In genomic region chr12:13654456-13654855, GRCh38 we compare ENCODE assay signal across 28 cellular contexts.
"Had no signal": no experiment of that assay in that cellular context is flagged by ENCODE, and none has a peak within 500 bp of the region (broad histone marks: within the 10 kb centered on the region; RNA-seq: fewer than 3 reads in every experiment).

No MANE protein-coding gene starts in this region.

- DNase-seq: natural killer cell; occipital lobe; ovary; posterior cingulate gyrus; psoas muscle; right cardiac atrium; spleen; stimulated activated CD4-positive, alpha-beta T cell treated with anti-CD3 and anti-CD28 coated beads, Interleukin-12 subunit alpha, Interleukin-12 subunit beta, amount 100 ng/mL, for 4 hours; stimulated activated CD4-positive, alpha-beta T cell treated with anti-CD3 and anti-CD28 coated beads, Interleukin-1b, Interleukin-23, amount 100 ng/mL, for 48 hours; stimulated activated CD4-positive, alpha-beta T cell treated with anti-CD3 and anti-CD28 coated beads, Interleukin-4, amount 100 ng/mL, for 1 hour; stimulated activated CD4-positive, alpha-beta T cell treated with anti-CD3 and anti-CD28 coated beads, Interleukin-4, amount 100 ng/mL, for 4 hours; stimulated activated CD8-positive, alpha-beta memory T cell treated with anti-CD3 and anti-CD28 coated beads, Interleukin-4, amount 100 ng/mL, for 48 hours; stimulated activated naive CD4-positive, alpha-beta T cell; stimulated activated naive CD8-positive, alpha-beta T cell treated with anti-CD3 and anti-CD28 coated beads, Interleukin-15, amount 100 ng/mL, for 72 hours; stimulated activated naive CD8-positive, alpha-beta T cell treated with anti-CD3 and anti-CD28 coated beads, Interleukin-15, Interleukin-2, amounts not matched to agents 100 U/mL and 50 U/mL, for 24 hours; substantia nigra; testis; tibial artery; transverse colon; upper lobe of right lung; uterus had no signal

- H3K36me3 ChIP-seq: neural progenitor cell, ovary, spleen, suprapubic skin, tibial artery, transverse colon, upper lobe of right lung, uterus had no signal

- H2AFZ ChIP-seq: neural progenitor cell, parathyroid adenoma had no signal

- H3K27ac ChIP-seq: neural progenitor cell, ovary, parathyroid adenoma, psoas muscle, skin epidermis, spleen, suprapubic skin, testis, tibial artery, transverse colon, upper lobe of right lung, uterus had no signal

- H3K4me1 ChIP-seq: neural progenitor cell, parathyroid adenoma, psoas muscle, spleen, suprapubic skin, testis, tibial artery, transverse colon, upper lobe of right lung, uterus had no signal

- H3K9me3 ChIP-seq: ovary, psoas muscle, spleen, suprapubic skin, testis, tibial artery, transverse colon, upper lobe of right lung, uterus had no signal

- H3K4me2 ChIP-seq: neural progenitor cell, smooth muscle cell had no signal

- H3K27me3 ChIP-seq: neural progenitor cell, ovary, spleen, suprapubic skin, testis, tibial artery, transverse colon, upper lobe of right lung, uterus had no signal

- H3K4me3 ChIP-seq: neural progenitor cell, ovary, psoas muscle, skin epidermis, smooth muscle cell, spleen, suprapubic skin, testis, tibial artery, transverse colon, upper lobe of right lung, uterus had no signal

- H3K9ac ChIP-seq: neural progenitor cell, parathyroid adenoma had no signal

- H3K79me2 ChIP-seq: parathyroid adenoma had no signal

- ATAC-seq: natural killer cell; psoas muscle; right cardiac atrium; sciatic nerve; stimulated activated memory B cell treated with anti-CD40 and anti-IgM and Interleukin-4, amounts not matched to agents 10 μg/mL and 1 μg/mL and 100 μg/mL, for 72 hours; stimulated activated naive CD8-positive, alpha-beta T cell treated with anti-CD3 and anti-CD28 coated beads, Interleukin-15, amount 100 ng/mL, for 72 hours; stimulated activated naive CD8-positive, alpha-beta T cell treated with anti-CD3 and anti-CD28 coated beads, Interleukin-15, Interleukin-2, amounts not matched to agents 100 U/mL and 50 U/mL, for 24 hours; upper lobe of right lung had no signal
